ENCODE assay signal across 8 cellular contexts in genomic region chr9:107282759-107283620, GRCh38. TPM values are rescaled to one million over a fixed set of nuclear protein-coding genes. Genes with fewer than 3 reads are reported as not detected.
DNase-seq lines count a peak whose midpoint lies in the region; ATAC-seq, FAIRE-seq and TF ChIP-seq lines count a peak whose summit lies in the region.

Gene RAD23B, plus strand, starts transcription at chr9:107283279. Its CDS starts 351 bp downstream, at chr9:107283630.

- no peaks in the 10 kb centered on the region for H3F3A ChIP-seq in OCI-LY1 (ENCODE audit: insufficient read depth, low read length)

- H3K9me2 ChIP-seq in OCI-LY1 (ENCODE audit: low read depth, low read length): no peaks in the 10 kb centered on the region

- DNase-seq in Calu3 (peak; percentile 96), mesothelial cell of epicardium (ENCODE audit: low spot score in 2 of 2, unreplicated experiment in 2 of 2) (peak; percentile 97 to 99)
- peak; percentile 99 for DNase-seq in activated CD8-positive, alpha-beta memory T cell treated with anti-CD3 and anti-CD28 coated beads, Interleukin-2, amount 50 U/mL, for 4 hours
- DNase-seq in stimulated activated CD8-positive, alpha-beta memory T cell treated with anti-CD3 and anti-CD28 coated beads, Interleukin-15, amount 100 ng/mL, for 48 hours (ENCODE audit: low read depth in 2 of 2): peak; percentile 98

- no peak for TF ChIP-seq CTCF in Calu3 (IDR thresholded peaks at IDR 0.05; ENCODE audit: unreplicated experiment)
- no peak for TF ChIP-seq CTCF in OCI-LY1 (IDR thresholded peaks at IDR 0.05; ENCODE audit: low read length)
- TF ChIP-seq CTCF in mesothelial cell of epicardium (IDR thresholded peaks at IDR 0.05; ENCODE audit: unreplicated experiment): no peak

- intact Hi-C loops in Calu3 (cut with micrococcal nuclease; ENCODE audit: unreplicated experiment): no loop called here

- peak within 1 kb of the TSS; percentile 92 for H2AFZ ChIP-seq in OCI-LY1 (ENCODE audit: low read length)

- no TSS peak for BruUV-seq in Calu3 (replicated peaks; lab: Mats Ljungman, UMichigan)

- ATAC-seq in GM21447 (IDR thresholded peaks at IDR 0.05; ENCODE audit: unreplicated experiment): peak; percentile 80

- H3K9ac ChIP-seq in HUES64 (ENCODE audit: low read depth, low read length) (peak within 1 kb of the TSS; percentile 99), OCI-LY1 (ENCODE audit: low read length) (peak within 1 kb of the TSS; percentile 95)

- H3K27ac ChIP-seq in HUES64 (ENCODE audit: low read depth, low read length): peak within 1 kb of the TSS; percentile 100
- H3K27ac ChIP-seq in OCI-LY1 (ENCODE audit: low read depth, low read length, poor library complexity, severe bottlenecking): peak within 1 kb of the TSS; percentile 79

- H3K9me3 Mint-ChIP-seq in Calu3 (ENCODE audit: low read depth, unreplicated experiment) (no peaks in the 10 kb centered on the region), mesothelial cell of epicardium (no peaks in the 10 kb centered on the region)

- peaks cover 23% of the 10 kb centered on the region for H3K4me1 ChIP-seq in HUES64 (ENCODE audit: insufficient read depth, low read length)
- peaks cover 33% of the 10 kb centered on the region for H3K4me1 ChIP-seq in OCI-LY1 (ENCODE audit: insufficient read depth, low read length, severe bottlenecking)

- H3K4me3 Mint-ChIP-seq in Calu3 (ENCODE audit: low read depth, unreplicated experiment) (peak within 1 kb of the TSS; percentile 94), mesothelial cell of epicardium (peak within 1 kb of the TSS; percentile 95)

- CTCF ChIA-PET in Calu3 (lab: Charles Lee): no interaction called here

- H3K79me2 ChIP-seq in OCI-LY1 (ENCODE audit: insufficient read depth, low read length): peaks cover 41% of the 10 kb centered on the region

- peak within 1 kb of the TSS; percentile 60 for H3K27ac Mint-ChIP-seq in Calu3 (ENCODE audit: unreplicated experiment)
- peak within 1 kb of the TSS; percentile 98 for H3K27ac Mint-ChIP-seq in mesothelial cell of epicardium

- peaks cover 26% of the 10 kb centered on the region for H3K4me1 Mint-ChIP-seq in Calu3 (ENCODE audit: low read depth, unreplicated experiment)
- H3K4me1 Mint-ChIP-seq in mesothelial cell of epicardium: peaks cover 39% of the 10 kb centered on the region

- peak within 1 kb of the TSS; percentile 88 for H3K4me3 ChIP-seq in HUES64 (ENCODE audit: low read length)
- peak within 1 kb of the TSS; percentile 75 for H3K4me3 ChIP-seq in OCI-LY1 (ENCODE audit: low read depth, low read length, poor library complexity, severe bottlenecking)

- H3K27me3 Mint-ChIP-seq in Calu3 (ENCODE audit: unreplicated experiment) (no peaks in the 10 kb centered on the region), mesothelial cell of epicardium (ENCODE audit: low read depth) (no peaks in the 10 kb centered on the region)

- peak; percentile 77 for FAIRE-seq in endometrium (lab: Jason Lieb, UNC)

- H3K36me3 ChIP-seq in HUES64 (ENCODE audit: insufficient read depth, low read length) (0 out of 2 replicates have a peak, but pooled peaks cover 2% of the 10 kb centered on the region), OCI-LY1 (ENCODE audit: insufficient read depth, low read length) (peaks cover 14% of the 10 kb centered on the region)

- H3K4me2 ChIP-seq in OCI-LY1 (ENCODE audit: low read length): peak within 1 kb of the TSS; percentile 90

- H3K9me3 ChIP-seq in HUES64 (ENCODE audit: insufficient read depth, low read depth, low read length) (no peaks in the 10 kb centered on the region), OCI-LY1 (ENCODE audit: low read length) (no peaks in the 10 kb centered on the region)

- H3K36me3 Mint-ChIP-seq in Calu3 (ENCODE audit: insufficient read depth, unreplicated experiment): peaks cover 42% of the 10 kb centered on the region
- no peaks in the 10 kb centered on the region for H3K36me3 Mint-ChIP-seq in mesothelial cell of epicardium

- 0 out of 2 replicates have a peak, but pooled peaks cover 3% of the 10 kb centered on the region for H4K20me1 ChIP-seq in OCI-LY1 (ENCODE audit: insufficient read depth, low read length)

- WGBS in HUES64: under 1% methylated on average over 100 of the region's 100 CpGs

- H3K27me3 ChIP-seq in HUES64 (ENCODE audit: insufficient read depth, low read length): no peaks in the 10 kb centered on the region
- H3K27me3 ChIP-seq in OCI-LY1 (ENCODE audit: insufficient read depth, low read length): no peaks in the 10 kb centered on the region

RNA-seq across cellular contexts. Expression of gene RAD23B, which starts in this region (rescaled TPM):
- total RNA-seq in Calu3 (2022) (82.3 and 97.8 TPM in 2 replicates), mesothelial cell of epicardium (97.5 to 105 TPM (median 101 TPM) in 3 replicates)
- polyA plus RNA-seq in HUES64 (2013, experiment 1 of 2): 129 TPM
- polyA plus RNA-seq in HUES64 (2013, experiment 2 of 2): 139 TPM

Comparison
In these comparisons a context has a peak if more than half of its experiments do, and no peak if none do; other contexts are left out.
1. Peak in every context shown above with its lines: DNase-seq, ATAC-seq, H3K4me3 ChIP-seq and H3K27ac ChIP-seq.